ENCODE assay signal across 1 cellular context in the genomic region with DNA sequence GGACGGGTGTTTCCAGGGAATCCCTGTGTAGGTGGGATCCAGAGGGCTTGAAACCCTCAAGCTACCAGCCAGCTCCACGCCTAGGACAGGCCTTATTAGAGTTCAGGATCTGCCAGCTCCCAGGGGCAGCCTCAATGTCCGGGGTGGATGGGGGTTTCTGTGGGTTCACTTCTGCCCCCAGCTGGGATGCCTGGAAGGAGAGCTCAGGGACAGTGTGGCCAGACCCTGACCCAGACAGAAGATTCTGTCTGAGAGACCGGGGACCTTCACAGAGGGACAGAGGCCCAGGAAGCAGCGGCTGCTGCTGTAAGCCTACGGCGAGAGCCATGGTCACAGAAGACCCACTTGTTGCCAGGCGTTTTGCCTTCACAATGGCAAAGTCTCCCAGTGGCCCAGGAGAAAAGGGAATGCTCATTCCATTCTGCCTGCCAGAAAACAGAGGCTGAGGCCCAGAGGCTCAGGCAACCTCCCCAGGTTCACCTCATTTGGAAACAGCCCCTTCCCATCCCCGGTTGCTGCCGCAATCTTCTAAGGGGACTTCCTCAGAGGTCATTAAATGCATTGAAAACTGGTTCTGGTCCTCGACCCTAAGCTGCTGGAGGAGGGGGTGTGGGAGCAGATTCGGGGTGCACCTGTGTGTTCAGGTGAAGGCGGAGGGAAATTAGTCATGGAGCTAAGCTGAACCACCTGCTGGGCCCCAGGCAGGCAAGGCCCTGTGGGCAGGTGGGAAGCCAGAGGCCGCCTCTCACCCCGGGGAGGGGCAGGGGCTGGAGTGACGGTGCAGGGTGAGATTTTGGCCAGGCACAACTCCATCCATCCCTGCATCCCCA.
TF ChIP-seq lines count a peak whose summit lies in the region.

No MANE protein-coding gene starts in this region.

TF ChIP-seq in HepG2, 621 proteins besides CTCF, POLR2A, EP300 and RAD21 (continued from another document and continues in another):
- 0 out of 2 replicates have a peak, but pooled peaks have one; percentile 71 for TF ChIP-seq AKAP8 (CRISPR knock-in tag; IDR thresholded peaks at IDR 0.05)
- TF ChIP-seq, protein P1, sequence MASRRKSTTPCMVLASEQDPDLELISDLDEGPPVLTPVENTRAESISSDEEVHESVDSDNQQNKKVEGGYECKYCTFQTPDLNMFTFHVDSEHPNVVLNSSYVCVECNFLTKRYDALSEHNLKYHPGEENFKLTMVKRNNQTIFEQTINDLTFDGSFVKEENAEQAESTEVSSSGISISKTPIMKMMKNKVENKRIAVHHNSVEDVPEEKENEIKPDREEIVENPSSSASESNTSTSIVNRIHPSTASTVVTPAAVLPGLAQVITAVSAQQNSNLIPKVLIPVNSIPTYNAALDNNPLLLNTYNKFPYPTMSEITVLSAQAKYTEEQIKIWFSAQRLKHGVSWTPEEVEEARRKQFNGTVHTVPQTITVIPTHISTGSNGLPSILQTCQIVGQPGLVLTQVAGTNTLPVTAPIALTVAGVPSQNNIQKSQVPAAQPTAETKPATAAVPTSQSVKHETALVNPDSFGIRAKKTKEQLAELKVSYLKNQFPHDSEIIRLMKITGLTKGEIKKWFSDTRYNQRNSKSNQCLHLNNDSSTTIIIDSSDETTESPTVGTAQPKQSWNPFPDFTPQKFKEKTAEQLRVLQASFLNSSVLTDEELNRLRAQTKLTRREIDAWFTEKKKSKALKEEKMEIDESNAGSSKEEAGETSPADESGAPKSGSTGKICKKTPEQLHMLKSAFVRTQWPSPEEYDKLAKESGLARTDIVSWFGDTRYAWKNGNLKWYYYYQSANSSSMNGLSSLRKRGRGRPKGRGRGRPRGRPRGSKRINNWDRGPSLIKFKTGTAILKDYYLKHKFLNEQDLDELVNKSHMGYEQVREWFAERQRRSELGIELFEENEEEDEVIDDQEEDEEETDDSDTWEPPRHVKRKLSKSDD (CRISPR knock-in tag; IDR thresholded peaks at IDR 0.05; ENCODE audit: low read depth): no peak
- TF ChIP-seq, protein P2, sequence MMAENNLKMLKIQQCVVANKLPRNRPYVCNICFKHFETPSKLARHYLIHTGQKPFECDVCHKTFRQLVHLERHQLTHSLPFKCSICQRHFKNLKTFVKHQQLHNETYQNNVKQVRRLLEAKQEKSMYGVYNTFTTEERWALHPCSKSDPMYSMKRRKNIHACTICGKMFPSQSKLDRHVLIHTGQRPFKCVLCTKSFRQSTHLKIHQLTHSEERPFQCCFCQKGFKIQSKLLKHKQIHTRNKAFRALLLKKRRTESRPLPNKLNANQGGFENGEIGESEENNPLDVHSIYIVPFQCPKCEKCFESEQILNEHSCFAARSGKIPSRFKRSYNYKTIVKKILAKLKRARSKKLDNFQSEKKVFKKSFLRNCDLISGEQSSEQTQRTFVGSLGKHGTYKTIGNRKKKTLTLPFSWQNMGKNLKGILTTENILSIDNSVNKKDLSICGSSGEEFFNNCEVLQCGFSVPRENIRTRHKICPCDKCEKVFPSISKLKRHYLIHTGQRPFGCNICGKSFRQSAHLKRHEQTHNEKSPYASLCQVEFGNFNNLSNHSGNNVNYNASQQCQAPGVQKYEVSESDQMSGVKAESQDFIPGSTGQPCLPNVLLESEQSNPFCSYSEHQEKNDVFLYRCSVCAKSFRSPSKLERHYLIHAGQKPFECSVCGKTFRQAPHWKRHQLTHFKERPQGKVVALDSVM (CRISPR knock-in tag; IDR thresholded peaks at IDR 0.05): no peak
- TF ChIP-seq ZNF720 (CRISPR knock-in tag; IDR thresholded peaks at IDR 0.05): no peak
- TF ChIP-seq NFKB2 (CRISPR knock-in tag; IDR thresholded peaks at IDR 0.05; ENCODE audit: borderline replicate concordance): no peak
- TF ChIP-seq U2AF1 (optimal IDR thresholded peaks at IDR 0.05; ENCODE audit: low read depth, low read length): no peak
- TF ChIP-seq HOXA5 (CRISPR knock-in tag; IDR thresholded peaks at IDR 0.05): no peak
- TF ChIP-seq ESRRA (CRISPR knock-in tag; IDR thresholded peaks at IDR 0.05; ENCODE audit: low read depth): no peak
- TF ChIP-seq KLF9 (CRISPR knock-in tag; IDR thresholded peaks at IDR 0.05; ENCODE audit: low read depth): no peak
- TF ChIP-seq SP2 (CRISPR knock-in tag; IDR thresholded peaks at IDR 0.05): no peak
- TF ChIP-seq, protein P3, sequence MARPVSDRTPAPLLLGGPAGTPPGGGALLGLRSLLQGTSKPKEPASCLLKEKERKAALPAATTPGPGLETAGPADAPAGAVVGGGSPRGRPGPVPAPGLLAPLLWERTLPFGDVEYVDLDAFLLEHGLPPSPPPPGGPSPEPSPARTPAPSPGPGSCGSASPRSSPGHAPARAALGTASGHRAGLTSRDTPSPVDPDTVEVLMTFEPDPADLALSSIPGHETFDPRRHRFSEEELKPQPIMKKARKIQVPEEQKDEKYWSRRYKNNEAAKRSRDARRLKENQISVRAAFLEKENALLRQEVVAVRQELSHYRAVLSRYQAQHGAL (CRISPR knock-in tag; IDR thresholded peaks at IDR 0.05; ENCODE audit: not compliant biosample characterization): no peak
- TF ChIP-seq ZNF781 (CRISPR knock-in tag; IDR thresholded peaks at IDR 0.05; ENCODE audit: borderline replicate concordance, not compliant biosample characterization): no peak
- no peak for TF ChIP-seq SP5 (CRISPR knock-in tag; IDR thresholded peaks at IDR 0.05; ENCODE audit: borderline replicate concordance, low read depth)
- TF ChIP-seq, protein P4, sequence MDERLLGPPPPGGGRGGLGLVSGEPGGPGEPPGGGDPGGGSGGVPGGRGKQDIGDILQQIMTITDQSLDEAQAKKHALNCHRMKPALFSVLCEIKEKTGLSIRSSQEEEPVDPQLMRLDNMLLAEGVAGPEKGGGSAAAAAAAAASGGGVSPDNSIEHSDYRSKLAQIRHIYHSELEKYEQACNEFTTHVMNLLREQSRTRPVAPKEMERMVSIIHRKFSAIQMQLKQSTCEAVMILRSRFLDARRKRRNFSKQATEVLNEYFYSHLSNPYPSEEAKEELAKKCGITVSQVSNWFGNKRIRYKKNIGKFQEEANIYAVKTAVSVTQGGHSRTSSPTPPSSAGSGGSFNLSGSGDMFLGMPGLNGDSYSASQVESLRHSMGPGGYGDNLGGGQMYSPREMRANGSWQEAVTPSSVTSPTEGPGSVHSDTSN (CRISPR knock-in tag; IDR thresholded peaks at IDR 0.05): no peak
- TF ChIP-seq ZNF569 (CRISPR knock-in tag; IDR thresholded peaks at IDR 0.05; ENCODE audit: borderline replicate concordance): no peak
- TF ChIP-seq, protein P5, sequence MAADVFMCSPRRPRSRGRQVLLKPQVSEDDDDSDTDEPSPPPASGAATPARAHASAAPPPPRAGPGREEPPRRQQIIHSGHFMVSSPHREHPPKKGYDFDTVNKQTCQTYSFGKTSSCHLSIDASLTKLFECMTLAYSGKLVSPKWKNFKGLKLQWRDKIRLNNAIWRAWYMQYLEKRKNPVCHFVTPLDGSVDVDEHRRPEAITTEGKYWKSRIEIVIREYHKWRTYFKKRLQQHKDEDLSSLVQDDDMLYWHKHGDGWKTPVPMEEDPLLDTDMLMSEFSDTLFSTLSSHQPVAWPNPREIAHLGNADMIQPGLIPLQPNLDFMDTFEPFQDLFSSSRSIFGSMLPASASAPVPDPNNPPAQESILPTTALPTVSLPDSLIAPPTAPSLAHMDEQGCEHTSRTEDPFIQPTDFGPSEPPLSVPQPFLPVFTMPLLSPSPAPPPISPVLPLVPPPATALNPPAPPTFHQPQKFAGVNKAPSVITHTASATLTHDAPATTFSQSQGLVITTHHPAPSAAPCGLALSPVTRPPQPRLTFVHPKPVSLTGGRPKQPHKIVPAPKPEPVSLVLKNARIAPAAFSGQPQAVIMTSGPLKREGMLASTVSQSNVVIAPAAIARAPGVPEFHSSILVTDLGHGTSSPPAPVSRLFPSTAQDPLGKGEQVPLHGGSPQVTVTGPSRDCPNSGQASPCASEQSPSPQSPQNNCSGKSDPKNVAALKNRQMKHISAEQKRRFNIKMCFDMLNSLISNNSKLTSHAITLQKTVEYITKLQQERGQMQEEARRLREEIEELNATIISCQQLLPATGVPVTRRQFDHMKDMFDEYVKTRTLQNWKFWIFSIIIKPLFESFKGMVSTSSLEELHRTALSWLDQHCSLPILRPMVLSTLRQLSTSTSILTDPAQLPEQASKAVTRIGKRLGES (CRISPR knock-in tag; IDR thresholded peaks at IDR 0.05; ENCODE audit: borderline replicate concordance): no peak
- TF ChIP-seq ZNF598 (CRISPR knock-in tag; IDR thresholded peaks at IDR 0.05; ENCODE audit: borderline replicate concordance): no peak
- TF ChIP-seq ZBTB42 (CRISPR knock-in tag; IDR thresholded peaks at IDR 0.05): 0 out of 2 replicates have a peak, but pooled peaks have one; percentile 34
- TF ChIP-seq, protein P6, sequence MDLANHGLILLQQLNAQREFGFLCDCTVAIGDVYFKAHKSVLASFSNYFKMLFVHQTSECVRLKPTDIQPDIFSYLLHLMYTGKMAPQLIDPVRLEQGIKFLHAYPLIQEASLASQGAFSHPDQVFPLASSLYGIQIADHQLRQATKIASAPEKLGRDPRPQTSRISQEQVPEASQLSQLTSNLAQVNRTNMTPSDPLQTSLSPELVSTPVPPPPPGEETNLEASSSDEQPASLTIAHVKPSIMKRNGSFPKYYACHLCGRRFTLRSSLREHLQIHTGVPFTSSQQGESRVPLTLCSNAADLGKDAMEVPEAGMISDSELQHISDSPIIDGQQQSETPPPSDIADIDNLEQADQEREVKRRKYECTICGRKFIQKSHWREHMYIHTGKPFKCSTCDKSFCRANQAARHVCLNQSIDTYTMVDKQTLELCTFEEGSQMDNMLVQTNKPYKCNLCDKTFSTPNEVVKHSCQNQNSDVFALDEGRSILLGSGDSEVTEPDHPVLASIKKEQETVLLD (CRISPR knock-in tag; IDR thresholded peaks at IDR 0.05; ENCODE audit: low read depth): no peak
- TF ChIP-seq TCF7 (IDR thresholded peaks at IDR 0.05; ENCODE audit: low read depth): no peak
- TF ChIP-seq, protein P7, sequence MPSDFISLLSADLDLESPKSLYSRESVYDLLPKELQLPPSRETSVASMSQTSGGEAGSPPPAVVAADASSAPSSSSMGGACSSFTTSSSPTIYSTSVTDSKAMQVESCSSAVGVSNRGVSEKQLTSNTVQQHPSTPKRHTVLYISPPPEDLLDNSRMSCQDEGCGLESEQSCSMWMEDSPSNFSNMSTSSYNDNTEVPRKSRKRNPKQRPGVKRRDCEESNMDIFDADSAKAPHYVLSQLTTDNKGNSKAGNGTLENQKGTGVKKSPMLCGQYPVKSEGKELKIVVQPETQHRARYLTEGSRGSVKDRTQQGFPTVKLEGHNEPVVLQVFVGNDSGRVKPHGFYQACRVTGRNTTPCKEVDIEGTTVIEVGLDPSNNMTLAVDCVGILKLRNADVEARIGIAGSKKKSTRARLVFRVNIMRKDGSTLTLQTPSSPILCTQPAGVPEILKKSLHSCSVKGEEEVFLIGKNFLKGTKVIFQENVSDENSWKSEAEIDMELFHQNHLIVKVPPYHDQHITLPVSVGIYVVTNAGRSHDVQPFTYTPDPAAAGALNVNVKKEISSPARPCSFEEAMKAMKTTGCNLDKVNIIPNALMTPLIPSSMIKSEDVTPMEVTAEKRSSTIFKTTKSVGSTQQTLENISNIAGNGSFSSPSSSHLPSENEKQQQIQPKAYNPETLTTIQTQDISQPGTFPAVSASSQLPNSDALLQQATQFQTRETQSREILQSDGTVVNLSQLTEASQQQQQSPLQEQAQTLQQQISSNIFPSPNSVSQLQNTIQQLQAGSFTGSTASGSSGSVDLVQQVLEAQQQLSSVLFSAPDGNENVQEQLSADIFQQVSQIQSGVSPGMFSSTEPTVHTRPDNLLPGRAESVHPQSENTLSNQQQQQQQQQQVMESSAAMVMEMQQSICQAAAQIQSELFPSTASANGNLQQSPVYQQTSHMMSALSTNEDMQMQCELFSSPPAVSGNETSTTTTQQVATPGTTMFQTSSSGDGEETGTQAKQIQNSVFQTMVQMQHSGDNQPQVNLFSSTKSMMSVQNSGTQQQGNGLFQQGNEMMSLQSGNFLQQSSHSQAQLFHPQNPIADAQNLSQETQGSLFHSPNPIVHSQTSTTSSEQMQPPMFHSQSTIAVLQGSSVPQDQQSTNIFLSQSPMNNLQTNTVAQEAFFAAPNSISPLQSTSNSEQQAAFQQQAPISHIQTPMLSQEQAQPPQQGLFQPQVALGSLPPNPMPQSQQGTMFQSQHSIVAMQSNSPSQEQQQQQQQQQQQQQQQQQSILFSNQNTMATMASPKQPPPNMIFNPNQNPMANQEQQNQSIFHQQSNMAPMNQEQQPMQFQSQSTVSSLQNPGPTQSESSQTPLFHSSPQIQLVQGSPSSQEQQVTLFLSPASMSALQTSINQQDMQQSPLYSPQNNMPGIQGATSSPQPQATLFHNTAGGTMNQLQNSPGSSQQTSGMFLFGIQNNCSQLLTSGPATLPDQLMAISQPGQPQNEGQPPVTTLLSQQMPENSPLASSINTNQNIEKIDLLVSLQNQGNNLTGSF (CRISPR knock-in tag; IDR thresholded peaks at IDR 0.05): no peak
- no peak for TF ChIP-seq SMC3 (IDR thresholded peaks at IDR 0.05; ENCODE audit: low read length)
- TF ChIP-seq MED13 (CRISPR knock-in tag; IDR thresholded peaks at IDR 0.05): 0 out of 2 replicates have a peak, but pooled peaks have one; percentile 35
- TF ChIP-seq, protein P8, sequence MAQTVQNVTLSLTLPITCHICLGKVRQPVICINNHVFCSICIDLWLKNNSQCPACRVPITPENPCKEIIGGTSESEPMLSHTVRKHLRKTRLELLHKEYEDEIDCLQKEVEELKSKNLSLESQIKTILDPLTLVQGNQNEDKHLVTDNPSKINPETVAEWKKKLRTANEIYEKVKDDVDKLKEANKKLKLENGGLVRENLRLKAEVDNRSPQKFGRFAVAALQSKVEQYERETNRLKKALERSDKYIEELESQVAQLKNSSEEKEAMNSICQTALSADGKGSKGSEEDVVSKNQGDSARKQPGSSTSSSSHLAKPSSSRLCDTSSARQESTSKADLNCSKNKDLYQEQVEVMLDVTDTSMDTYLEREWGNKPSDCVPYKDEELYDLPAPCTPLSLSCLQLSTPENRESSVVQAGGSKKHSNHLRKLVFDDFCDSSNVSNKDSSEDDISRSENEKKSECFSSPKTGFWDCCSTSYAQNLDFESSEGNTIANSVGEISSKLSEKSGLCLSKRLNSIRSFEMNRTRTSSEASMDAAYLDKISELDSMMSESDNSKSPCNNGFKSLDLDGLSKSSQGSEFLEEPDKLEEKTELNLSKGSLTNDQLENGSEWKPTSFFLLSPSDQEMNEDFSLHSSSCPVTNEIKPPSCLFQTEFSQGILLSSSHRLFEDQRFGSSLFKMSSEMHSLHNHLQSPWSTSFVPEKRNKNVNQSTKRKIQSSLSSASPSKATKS (CRISPR knock-in tag; IDR thresholded peaks at IDR 0.05): no peak
- TF ChIP-seq ZSCAN30 (CRISPR knock-in tag; IDR thresholded peaks at IDR 0.05): no peak
- no peak; the same call in 1 of the 2 replicates for TF ChIP-seq MTA1 (CRISPR knock-in tag; IDR thresholded peaks at IDR 0.05; ENCODE audit: borderline replicate concordance)
- TF ChIP-seq ZNF546 (CRISPR knock-in tag; conservative IDR thresholded peaks at IDR 0.05): no peak
- no peak for TF ChIP-seq ARID2 (CRISPR knock-in tag; IDR thresholded peaks at IDR 0.05; ENCODE audit: borderline replicate concordance)
- TF ChIP-seq POGZ (CRISPR knock-in tag; IDR thresholded peaks at IDR 0.05): no peak
- no peak for TF ChIP-seq ZNF496 (CRISPR knock-in tag; IDR thresholded peaks at IDR 0.05; ENCODE audit: insufficient replicate concordance)
- TF ChIP-seq ZNF615 (CRISPR knock-in tag; IDR thresholded peaks at IDR 0.05; ENCODE audit: borderline replicate concordance): no peak
